ENCODE assay signal across 14 cellular contexts in the genomic region with DNA sequence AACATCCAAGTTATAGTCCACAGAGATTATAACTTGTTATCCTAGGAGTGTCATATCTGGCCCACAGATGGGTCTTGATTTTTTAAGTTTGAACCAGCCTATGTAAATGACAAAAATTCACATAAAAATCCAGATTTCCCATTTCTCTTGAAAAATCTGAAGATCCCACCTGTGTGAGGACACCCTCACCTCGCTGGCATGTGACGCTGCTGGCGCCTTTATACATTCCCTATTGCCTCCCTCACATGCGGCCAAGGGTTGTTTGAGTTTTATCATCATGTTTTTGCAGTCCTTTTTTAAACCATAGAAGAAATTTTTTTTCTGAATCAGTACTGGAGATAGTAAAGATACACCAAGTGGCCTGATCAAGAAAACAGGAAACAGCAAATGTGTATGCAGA. TPM values are rescaled to one million over a fixed set of nuclear protein-coding genes. Genes with fewer than 3 reads are reported as not detected.
"Had no signal": no experiment of that assay in that cellular context is flagged by ENCODE, and none has a peak within 500 bp of the region (broad histone marks: within the 10 kb centered on the region; RNA-seq: fewer than 3 reads in every experiment).

No MANE protein-coding gene starts in this region.

- DNase-seq: KBM-7; MG63; NCI-H1417 treated with DMSO at 0.1 percent for 48 hours; NCI-H146; NCI-H1930; NCI-H226; NCI-H510A; NCI-H524 treated with DMSO at 0.1 percent for 48 hours; NK-92 treated with Interleukin-12 subunit alpha and Interleukin-12 subunit beta, amount 100 ng/mL, for 24 hours; SHP77 treated with DMSO at 0.1 percent for 48 hours had no signal

- H3K9me3 ChIP-seq: MG63, SJCRH30 had no signal

- H3K4me3 ChIP-seq: MG63, SJCRH30 had no signal

- ATAC-seq: SK-N-SH treated with all-trans-retinoic acid at 6 μM for 48 hours had no signal

- H3K27ac ChIP-seq: RWPE1, SJCRH30 had no signal

- H3K27me3 ChIP-seq: MG63, SJCRH30 had no signal

- H3K4me1 ChIP-seq: SJCRH30 had no signal

- H3K36me3 ChIP-seq: MG63, SJCRH30 had no signal

RNA-seq across cellular contexts. Expression of gene PPP1R2B, which starts 25.9 kb away (rescaled TPM):
- total RNA-seq: LHCN-M2, SJCRH30 had no signal
